1 cellular context compared by ENCODE assay signal in genomic region chr2:216426938-216427337, GRCh38.
TF ChIP-seq lines count a peak whose summit lies in the region.

No MANE protein-coding gene starts in this region.

TF ChIP-seq in SK-N-SH, 30 proteins besides CTCF, POLR2A, EP300 and RAD21 (continued from another document):
- TF ChIP-seq RXRA (IDR thresholded peaks at IDR 0.05; ENCODE audit: borderline replicate concordance, low read depth) (no peak), USF2 (IDR thresholded peaks at IDR 0.05; ENCODE audit: borderline replicate concordance, low read depth, low read length) (no peak), IRF3 (IDR thresholded peaks at IDR 0.05; ENCODE audit: low read depth, low read length) (no peak), TAF1 (IDR thresholded peaks at IDR 0.05; ENCODE audit: borderline replicate concordance, low read depth, low read length) (no peak), NFIC (IDR thresholded peaks at IDR 0.05; ENCODE audit: borderline replicate concordance) (peak; percentile 76), SIN3A (IDR thresholded peaks at IDR 0.05; ENCODE audit: borderline replicate concordance, low read depth, low read length) (peak; percentile 73), NRF1 (IDR thresholded peaks at IDR 0.05; ENCODE audit: low read depth, low read length) (no peak), POLR2AphosphoS5 (IDR thresholded peaks at IDR 0.05; ENCODE audit: low read depth, low read length) (no peak; the same call in 1 of the 2 replicates), RFX5 (IDR thresholded peaks at IDR 0.05; ENCODE audit: low read length) (no peak), FOSL2 (IDR thresholded peaks at IDR 0.05; ENCODE audit: borderline replicate concordance, low read depth) (peak; percentile 80), MAX (IDR thresholded peaks at IDR 0.05; ENCODE audit: low read depth) (no peak), CHD2 (IDR thresholded peaks at IDR 0.05; ENCODE audit: low read length, partially characterized antibody) (no peak), GATA2 (CRISPR knock-in tag; IDR thresholded peaks at IDR 0.05) (no peak), SMC3 (IDR thresholded peaks at IDR 0.05; ENCODE audit: low read depth, low read length) (no peak), JUND (IDR thresholded peaks at IDR 0.05) (peak; percentile 88), FOXM1 (IDR thresholded peaks at IDR 0.05; ENCODE audit: low read depth) (no peak), ELF1 (IDR thresholded peaks at IDR 0.05) (no peak), EZH2phosphoT487 (IDR thresholded peaks at IDR 0.05; ENCODE audit: borderline replicate concordance, low read depth) (no peak), RCOR1 (IDR thresholded peaks at IDR 0.05; ENCODE audit: low read length) (no peak), GABPA (IDR thresholded peaks at IDR 0.05; ENCODE audit: low read depth) (no peak), MEF2A (IDR thresholded peaks at IDR 0.05; ENCODE audit: borderline replicate concordance, low read depth) (no peak), YY1 (IDR thresholded peaks at IDR 0.05; ENCODE audit: low read depth) (no peak), TEAD4 (IDR thresholded peaks at IDR 0.05; ENCODE audit: borderline replicate concordance, insufficient read depth) (peak; percentile 68; the same call in 1 of the 2 replicates), TCF12 (IDR thresholded peaks at IDR 0.05) (peak; percentile 73; the same call in 1 of the 2 replicates), FOXJ3 (CRISPR knock-in tag; IDR thresholded peaks at IDR 0.05) (no peak)
- TF ChIP-seq, protein P1, sequence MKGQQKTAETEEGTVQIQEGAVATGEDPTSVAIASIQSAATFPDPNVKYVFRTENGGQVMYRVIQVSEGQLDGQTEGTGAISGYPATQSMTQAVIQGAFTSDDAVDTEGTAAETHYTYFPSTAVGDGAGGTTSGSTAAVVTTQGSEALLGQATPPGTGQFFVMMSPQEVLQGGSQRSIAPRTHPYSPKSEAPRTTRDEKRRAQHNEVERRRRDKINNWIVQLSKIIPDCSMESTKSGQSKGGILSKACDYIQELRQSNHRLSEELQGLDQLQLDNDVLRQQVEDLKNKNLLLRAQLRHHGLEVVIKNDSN (IDR thresholded peaks at IDR 0.05; ENCODE audit: borderline replicate concordance, low read depth), result no peak
- TF ChIP-seq, protein P2, sequence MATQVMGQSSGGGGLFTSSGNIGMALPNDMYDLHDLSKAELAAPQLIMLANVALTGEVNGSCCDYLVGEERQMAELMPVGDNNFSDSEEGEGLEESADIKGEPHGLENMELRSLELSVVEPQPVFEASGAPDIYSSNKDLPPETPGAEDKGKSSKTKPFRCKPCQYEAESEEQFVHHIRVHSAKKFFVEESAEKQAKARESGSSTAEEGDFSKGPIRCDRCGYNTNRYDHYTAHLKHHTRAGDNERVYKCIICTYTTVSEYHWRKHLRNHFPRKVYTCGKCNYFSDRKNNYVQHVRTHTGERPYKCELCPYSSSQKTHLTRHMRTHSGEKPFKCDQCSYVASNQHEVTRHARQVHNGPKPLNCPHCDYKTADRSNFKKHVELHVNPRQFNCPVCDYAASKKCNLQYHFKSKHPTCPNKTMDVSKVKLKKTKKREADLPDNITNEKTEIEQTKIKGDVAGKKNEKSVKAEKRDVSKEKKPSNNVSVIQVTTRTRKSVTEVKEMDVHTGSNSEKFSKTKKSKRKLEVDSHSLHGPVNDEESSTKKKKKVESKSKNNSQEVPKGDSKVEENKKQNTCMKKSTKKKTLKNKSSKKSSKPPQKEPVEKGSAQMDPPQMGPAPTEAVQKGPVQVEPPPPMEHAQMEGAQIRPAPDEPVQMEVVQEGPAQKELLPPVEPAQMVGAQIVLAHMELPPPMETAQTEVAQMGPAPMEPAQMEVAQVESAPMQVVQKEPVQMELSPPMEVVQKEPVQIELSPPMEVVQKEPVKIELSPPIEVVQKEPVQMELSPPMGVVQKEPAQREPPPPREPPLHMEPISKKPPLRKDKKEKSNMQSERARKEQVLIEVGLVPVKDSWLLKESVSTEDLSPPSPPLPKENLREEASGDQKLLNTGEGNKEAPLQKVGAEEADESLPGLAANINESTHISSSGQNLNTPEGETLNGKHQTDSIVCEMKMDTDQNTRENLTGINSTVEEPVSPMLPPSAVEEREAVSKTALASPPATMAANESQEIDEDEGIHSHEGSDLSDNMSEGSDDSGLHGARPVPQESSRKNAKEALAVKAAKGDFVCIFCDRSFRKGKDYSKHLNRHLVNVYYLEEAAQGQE (IDR thresholded peaks at IDR 0.05; ENCODE audit: low read depth, low read length), result no peak
- TF ChIP-seq, protein P3, sequence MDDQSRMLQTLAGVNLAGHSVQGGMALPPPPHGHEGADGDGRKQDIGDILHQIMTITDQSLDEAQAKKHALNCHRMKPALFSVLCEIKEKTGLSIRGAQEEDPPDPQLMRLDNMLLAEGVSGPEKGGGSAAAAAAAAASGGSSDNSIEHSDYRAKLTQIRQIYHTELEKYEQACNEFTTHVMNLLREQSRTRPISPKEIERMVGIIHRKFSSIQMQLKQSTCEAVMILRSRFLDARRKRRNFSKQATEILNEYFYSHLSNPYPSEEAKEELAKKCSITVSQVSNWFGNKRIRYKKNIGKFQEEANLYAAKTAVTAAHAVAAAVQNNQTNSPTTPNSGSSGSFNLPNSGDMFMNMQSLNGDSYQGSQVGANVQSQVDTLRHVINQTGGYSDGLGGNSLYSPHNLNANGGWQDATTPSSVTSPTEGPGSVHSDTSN (IDR thresholded peaks at IDR 0.05), result peak; percentile 86
